Comparison of ENCODE assay signal across 15 cellular contexts in genomic region chr3:94183551-94183950, GRCh38.
DNase-seq lines count a peak whose midpoint lies in the region; ATAC-seq, FAIRE-seq and TF ChIP-seq lines count a peak whose summit lies in the region.
"Had no signal": no experiment of that assay in that cellular context is flagged by ENCODE, and none has a peak within 500 bp of the region (broad histone marks: within the 10 kb centered on the region; RNA-seq: fewer than 3 reads in every experiment).

No MANE protein-coding gene starts in this region.

- no peak overlapping the region for H3K9ac ChIP-seq in K562 (ENCODE audit: insufficient read depth in 1 of 2, low read depth in 2 of 2, low read length in 2 of 2)
- H3K9ac ChIP-seq: BLaER1 had no signal

- in situ Hi-C loops in K562 (cut with MboI) = no loop called here

- BruUV-seq in K562 (replicated peaks; lab: Mats Ljungman, UMichigan) = no TSS peak

- H3K27ac Mint-ChIP-seq in activated T-helper 1 cell treated with anti-CD3 and anti-CD28 coated beads, Interleukin-12 subunit alpha, Interleukin-12 subunit beta, Interleukin-2, Interleukin-4 antibody, amounts not matched to agents 30 ng/mL and 10 ng/mL and 1 ng/mL, durations not matched to agents 14 hours and 24 hours and 36 hours = no peak overlapping the region
- H3K27ac Mint-ChIP-seq: CD8-positive, alpha-beta memory T cell; H9 had no signal

- no peak for TF ChIP-seq POLR2A in K562 (conservative IDR thresholded peaks at IDR 0.05)

- no peak overlapping the region for H3K4me3 ChIP-seq in K562
- H3K4me3 ChIP-seq: BLaER1 had no signal

- H3K9me3 ChIP-seq in K562 (replicated peaks; ENCODE audit: control insufficient read depth, insufficient read depth, low read depth, low read length) = no peaks in the 10 kb centered on the region
- H3K9me3 ChIP-seq: BLaER1, Caco-2 had no signal

- no peaks in the 10 kb centered on the region for H3K4me1 ChIP-seq in K562 (replicated peaks in 1 of 2; ENCODE audit: control insufficient read depth in 2 of 2, insufficient read depth in 2 of 2, low read length in 2 of 2)
- H3K4me1 ChIP-seq: BLaER1, Caco-2 had no signal

- no peak for TF ChIP-seq CTCF in K562 (IDR thresholded peaks at IDR 0.05 in 2 of 3, conservative IDR thresholded peaks at IDR 0.05 in 1 of 3; ENCODE audit: insufficient read depth in 2 of 3, low read depth in 1 of 3, low read length in 3 of 3)

- no peaks in the 10 kb centered on the region for H3K79me2 ChIP-seq in K562 (ENCODE audit: control insufficient read depth, insufficient read depth, low read length)

- POLR2A ChIA-PET in K562 (lab: Yijun Ruan, JAX) = no interaction called here

- H3K27ac ChIP-seq in K562 (ENCODE audit: extremely low read depth, low read depth, low read length) = no peak overlapping the region
- H3K27ac ChIP-seq: BLaER1 had no signal

- WGBS in K562 (ENCODE audit: insufficient coverage, low coverage, missing lambda C conversion rate) = 0% methylated on average over 6 of the region's 6 CpGs

- DNase-seq in NCI-H748 (lab: John Stamatoyannopoulos, UW; ENCODE audit: unreplicated experiment) (peak; percentile 24), NCI-H748 treated with DMSO at 0.1 percent for 48 hours (lab: John Stamatoyannopoulos, UW) (no peak), NCI-H146 (lab: John Stamatoyannopoulos, UW) (peak; percentile 6), K562 (ENCODE audit: extremely low read depth in 1 of 4, low spot score in 3 of 4) (no peak), NCI-H446 (lab: John Stamatoyannopoulos, UW) (no peak)
- no peak for DNase-seq in activated T-helper 1 cell treated with anti-CD3 and anti-CD28 coated beads, Interleukin-12 subunit alpha, Interleukin-12 subunit beta, Interleukin-2, Interleukin-4 antibody, amounts not matched to agents 30 ng/mL and 10 ng/mL and 1 ng/mL, durations not matched to agents 14 hours and 24 hours and 36 hours (ENCODE audit: low spot score)
- DNase-seq: 8988T; AML-193; Caco-2; CD8-positive, alpha-beta memory T cell; DND-41; GDM1; H9 had no signal

- H2AFZ ChIP-seq in K562 (ENCODE audit: low read depth, low read length) = no peak overlapping the region

- CTCF ChIA-PET in K562 (lab: Yijun Ruan, JAX; ENCODE audit: low intra/inter-chr PET ratio) = no interaction called here

- no peaks in the 10 kb centered on the region for H3K9me1 ChIP-seq in K562 (ENCODE audit: control insufficient read depth, insufficient read depth, low read length)

- H3K4me1 Mint-ChIP-seq in activated T-helper 1 cell treated with anti-CD3 and anti-CD28 coated beads, Interleukin-12 subunit alpha, Interleukin-12 subunit beta, Interleukin-2, Interleukin-4 antibody, amounts not matched to agents 30 ng/mL and 10 ng/mL and 1 ng/mL, durations not matched to agents 14 hours and 24 hours and 36 hours (ENCODE audit: low read depth) = no peaks in the 10 kb centered on the region
- H3K4me1 Mint-ChIP-seq: CD8-positive, alpha-beta memory T cell; H9 had no signal

- FAIRE-seq in K562 (lab: Jason Lieb, UNC) = no peak

- no peaks in the 10 kb centered on the region for H4K20me1 ChIP-seq in K562 (replicated peaks; ENCODE audit: control insufficient read depth, insufficient read depth, low read length)
- H4K20me1 ChIP-seq: BLaER1 had no signal

- no peaks in the 10 kb centered on the region for H3K27me3 Mint-ChIP-seq in activated T-helper 1 cell treated with anti-CD3 and anti-CD28 coated beads, Interleukin-12 subunit alpha, Interleukin-12 subunit beta, Interleukin-2, Interleukin-4 antibody, amounts not matched to agents 30 ng/mL and 10 ng/mL and 1 ng/mL, durations not matched to agents 14 hours and 24 hours and 36 hours (ENCODE audit: insufficient read depth)

- no peaks in the 10 kb centered on the region for H3K9me3 Mint-ChIP-seq in activated T-helper 1 cell treated with anti-CD3 and anti-CD28 coated beads, Interleukin-12 subunit alpha, Interleukin-12 subunit beta, Interleukin-2, Interleukin-4 antibody, amounts not matched to agents 30 ng/mL and 10 ng/mL and 1 ng/mL, durations not matched to agents 14 hours and 24 hours and 36 hours
- H3K9me3 Mint-ChIP-seq: H9 had no signal

- H3K4me2 ChIP-seq in K562 (ENCODE audit: insufficient read depth, low read length) = no peak overlapping the region
- H3K4me2 ChIP-seq: BLaER1 had no signal

- H3K36me3 ChIP-seq in K562 (ENCODE audit: control insufficient read depth, insufficient read depth, low read length) = no peaks in the 10 kb centered on the region
- H3K36me3 ChIP-seq: BLaER1 had no signal

- no peak for TF ChIP-seq EP300 in K562 (IDR thresholded peaks at IDR 0.05; ENCODE audit: low read length)

- H3K4me3 Mint-ChIP-seq in activated T-helper 1 cell treated with anti-CD3 and anti-CD28 coated beads, Interleukin-12 subunit alpha, Interleukin-12 subunit beta, Interleukin-2, Interleukin-4 antibody, amounts not matched to agents 30 ng/mL and 10 ng/mL and 1 ng/mL, durations not matched to agents 14 hours and 24 hours and 36 hours = no peak overlapping the region
- H3K4me3 Mint-ChIP-seq: CD8-positive, alpha-beta memory T cell; H9 had no signal

- no peaks in the 10 kb centered on the region for H3K27me3 ChIP-seq in K562 (ENCODE audit: control insufficient read depth in 2 of 2, insufficient read depth in 2 of 2, low read length in 2 of 2)
- H3K27me3 ChIP-seq: BLaER1 had no signal

- ATAC-seq in K562 (no peak), HG03159 (IDR thresholded peaks at IDR 0.05; ENCODE audit: unreplicated experiment) (no peak)

- no peak for TF ChIP-seq RAD21 in K562 (CRISPR knock-in tag; conservative IDR thresholded peaks at IDR 0.05 in 1 of 2, IDR thresholded peaks at IDR 0.05 in 1 of 2)

- intact Hi-C loops in K562 (cut with micrococcal nuclease) = no loop called here
- intact Hi-C loops in activated T-helper 1 cell treated with anti-CD3 and anti-CD28 coated beads, Interleukin-12 subunit alpha, Interleukin-12 subunit beta, Interleukin-2, Interleukin-4 antibody, amounts not matched to agents 30 ng/mL and 10 ng/mL and 1 ng/mL, durations not matched to agents 14 hours and 24 hours and 36 hours (cut with micrococcal nuclease) = no loop called here

- no peaks in the 10 kb centered on the region for H3K36me3 Mint-ChIP-seq in activated T-helper 1 cell treated with anti-CD3 and anti-CD28 coated beads, Interleukin-12 subunit alpha, Interleukin-12 subunit beta, Interleukin-2, Interleukin-4 antibody, amounts not matched to agents 30 ng/mL and 10 ng/mL and 1 ng/mL, durations not matched to agents 14 hours and 24 hours and 36 hours (ENCODE audit: low read depth)
- H3K36me3 Mint-ChIP-seq: CD8-positive, alpha-beta memory T cell had no signal

TF ChIP-seq in K562, 482 proteins besides CTCF, POLR2A, EP300 and RAD21:
- no peak for TF ChIP-seq SP2 (IDR thresholded peaks at IDR 0.05; ENCODE audit: extremely low read depth, low read depth, low read length, poor library complexity, severe bottlenecking)
- TF ChIP-seq, protein P1, sequence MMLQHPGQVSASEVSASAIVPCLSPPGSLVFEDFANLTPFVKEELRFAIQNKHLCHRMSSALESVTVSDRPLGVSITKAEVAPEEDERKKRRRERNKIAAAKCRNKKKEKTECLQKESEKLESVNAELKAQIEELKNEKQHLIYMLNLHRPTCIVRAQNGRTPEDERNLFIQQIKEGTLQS (IDR thresholded peaks at IDR 0.05) = peak; percentile 42; the same call in 1 of the 2 replicates
- TF ChIP-seq, protein P1 (CRISPR knock-in tag; conservative IDR thresholded peaks at IDR 0.05) = no peak
- no peak for TF ChIP-seq ZNF197 (CRISPR knock-in tag; IDR thresholded peaks at IDR 0.05; ENCODE audit: low read depth)
- no peak for TF ChIP-seq ZNF23 (CRISPR knock-in tag; IDR thresholded peaks at IDR 0.05)
- TF ChIP-seq ZBTB2 (IDR thresholded peaks at IDR 0.05) = no peak
- TF ChIP-seq NFATC3 (IDR thresholded peaks at IDR 0.05) = no peak
- TF ChIP-seq ZNF655 (CRISPR knock-in tag; IDR thresholded peaks at IDR 0.05) = no peak
- TF ChIP-seq ZFP1 (CRISPR knock-in tag; IDR thresholded peaks at IDR 0.05) = no peak
- no peak for TF ChIP-seq ZEB2 (IDR thresholded peaks at IDR 0.05)
- peak; percentile 42; the same call in 1 of the 2 replicates for TF ChIP-seq ATF7 (IDR thresholded peaks at IDR 0.05)

Comparison
In these comparisons a context has a peak if more than half of its experiments do, and no peak if none do; other contexts are left out.
1. DNase-seq: peak in NCI-H748 (single experiment) and NCI-H146 (single experiment); none in NCI-H748 treated with DMSO at 0.1 percent for 48 hours (single experiment), K562 (0 of 4), NCI-H446 (0 of 2) and activated T-helper 1 cell treated with anti-CD3 and anti-CD28 coated beads, Interleukin-12 subunit alpha, Interleukin-12 subunit beta, Interleukin-2, Interleukin-4 antibody, amounts not matched to agents 30 ng/mL and 10 ng/mL and 1 ng/mL, durations not matched to agents 14 hours and 24 hours and 36 hours (single experiment).